Comparison of ENCODE assay signal across 9 cellular contexts in the genomic region with DNA sequence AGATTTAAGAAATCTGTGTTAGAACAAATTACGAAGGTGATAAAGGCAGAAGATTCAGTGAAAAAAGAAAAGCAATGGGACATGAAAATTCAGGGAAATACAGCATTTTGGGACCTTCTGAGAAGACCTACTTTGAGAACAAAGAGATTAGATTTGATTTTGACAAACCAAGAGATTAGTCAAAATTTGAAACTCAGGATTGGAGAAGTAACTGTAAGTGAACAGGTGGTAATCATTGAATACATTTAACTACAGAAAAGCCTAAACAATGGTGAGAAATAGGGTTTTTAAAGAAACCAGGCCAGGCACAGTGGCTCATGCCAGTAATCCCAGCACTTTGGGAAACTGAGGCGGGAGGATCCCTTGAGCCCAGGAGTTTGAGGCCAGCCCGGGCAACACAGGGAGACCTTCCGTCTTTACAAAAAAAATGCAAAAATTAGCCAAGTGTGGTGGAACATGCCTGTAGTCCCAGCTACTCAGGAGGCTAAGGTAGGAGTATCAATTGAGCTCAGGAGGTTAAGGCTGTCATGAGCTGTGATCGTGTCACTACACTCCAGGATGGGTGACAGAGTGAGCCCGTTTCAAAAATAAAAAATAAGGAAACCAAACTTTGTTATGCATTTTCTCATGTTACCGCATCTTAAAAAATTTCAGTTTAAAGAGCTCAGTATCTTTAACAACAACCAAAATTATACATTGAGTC. TPM values are rescaled to one million over a fixed set of nuclear protein-coding genes. Genes with fewer than 3 reads are reported as not detected.
DNase-seq lines count a peak whose midpoint lies in the region; ATAC-seq and TF ChIP-seq lines count a peak whose summit lies in the region.
"Had no signal": no experiment of that assay in that cellular context is flagged by ENCODE, and none has a peak within 500 bp of the region (broad histone marks: within the 10 kb centered on the region; RNA-seq: fewer than 3 reads in every experiment).

No MANE protein-coding gene starts in this region.

- ATAC-seq in HG03378 (IDR thresholded peaks at IDR 0.05; ENCODE audit: unreplicated experiment) = peak; percentile 24

- no peak overlapping the region for H3K4me3 Mint-ChIP-seq in activated naive CD4-positive, alpha-beta T cell treated with anti-CD3 and anti-CD28 coated beads, Interleukin-2, amount 50 U/mL, for 24 hours
- no peak overlapping the region for H3K4me3 Mint-ChIP-seq in chondrocyte (ENCODE audit: unreplicated experiment)
- H3K4me3 Mint-ChIP-seq in mesothelial cell of epicardium = no peak overlapping the region
- H3K4me3 Mint-ChIP-seq: activated naive CD8-positive, alpha-beta T cell treated with anti-CD3 and anti-CD28 coated beads, Interleukin-2, amount 10 ng/mL, durations not matched to agents 7 days and 5 days had no signal

- no peaks in the 10 kb centered on the region for H3K36me3 ChIP-seq in tibial artery

- H3K27ac Mint-ChIP-seq in activated naive CD4-positive, alpha-beta T cell treated with anti-CD3 and anti-CD28 coated beads, Interleukin-2, amount 50 U/mL, for 24 hours = peak overlapping the region; percentile 65
- H3K27ac Mint-ChIP-seq in chondrocyte (ENCODE audit: unreplicated experiment) (peak overlapping the region; percentile 90), mesothelial cell of epicardium (no peak overlapping the region)
- H3K27ac Mint-ChIP-seq: activated naive CD8-positive, alpha-beta T cell treated with anti-CD3 and anti-CD28 coated beads, Interleukin-2, amount 10 ng/mL, durations not matched to agents 7 days and 5 days had no signal

- intact Hi-C loops in tibial artery (cut with DNase I; ENCODE audit: low total_unique reads) = no loop called here

- no peaks in the 10 kb centered on the region for H3K27me3 Mint-ChIP-seq in activated naive CD4-positive, alpha-beta T cell treated with anti-CD3 and anti-CD28 coated beads, Interleukin-2, amount 50 U/mL, for 24 hours
- H3K27me3 Mint-ChIP-seq in chondrocyte (ENCODE audit: low read depth) (no peaks in the 10 kb centered on the region), mesothelial cell of epicardium (ENCODE audit: low read depth) (no peaks in the 10 kb centered on the region)
- H3K27me3 Mint-ChIP-seq: activated naive CD8-positive, alpha-beta T cell treated with anti-CD3 and anti-CD28 coated beads, Interleukin-2, amount 10 ng/mL, durations not matched to agents 7 days and 5 days had no signal

- no peaks in the 10 kb centered on the region for H3K9me3 ChIP-seq in tibial artery

- peaks cover 13% of the 10 kb centered on the region for H3K4me1 Mint-ChIP-seq in activated naive CD4-positive, alpha-beta T cell treated with anti-CD3 and anti-CD28 coated beads, Interleukin-2, amount 50 U/mL, for 24 hours
- H3K4me1 Mint-ChIP-seq in chondrocyte (ENCODE audit: low read depth) (peaks cover 34% of the 10 kb centered on the region), mesothelial cell of epicardium (peaks cover 15% of the 10 kb centered on the region)

- peaks cover 0 to 22% (median 7%) of the 10 kb centered on the region in 4 donors for H3K4me1 ChIP-seq in tibial artery

- DNase-seq in activated naive CD4-positive, alpha-beta T cell treated with anti-CD3 and anti-CD28 coated beads, Interleukin-2, amount 50 U/mL, for 16 hours = no peak
- DNase-seq in chondrocyte (ENCODE audit: low spot score) (no peak), tibial artery (no peak), NOMO-1 treated with DMSO at 0.1 percent for 48 hours (lab: John Stamatoyannopoulos, UW; ENCODE audit: unreplicated experiment) (no peak), mesothelial cell of epicardium (ENCODE audit: low spot score in 2 of 2, unreplicated experiment in 2 of 2) (no peak), GM19240 (ENCODE audit: insufficient read length, low spot score) (no peak)
- DNase-seq: activated naive CD8-positive, alpha-beta T cell treated with anti-CD3 and anti-CD28 coated beads, Interleukin-2, amount 10 ng/mL, durations not matched to agents 7 days and 5 days had no signal

- H3K4me3 ChIP-seq in tibial artery = no peak overlapping the region

- no peaks in the 10 kb centered on the region for H3K9me3 Mint-ChIP-seq in activated naive CD4-positive, alpha-beta T cell treated with anti-CD3 and anti-CD28 coated beads, Interleukin-2, amount 50 U/mL, for 24 hours
- H3K9me3 Mint-ChIP-seq in chondrocyte (ENCODE audit: low read depth) (peaks cover 9% of the 10 kb centered on the region), mesothelial cell of epicardium (peaks cover 19% of the 10 kb centered on the region)
- H3K9me3 Mint-ChIP-seq: activated naive CD8-positive, alpha-beta T cell treated with anti-CD3 and anti-CD28 coated beads, Interleukin-2, amount 10 ng/mL, durations not matched to agents 7 days and 5 days had no signal

- H3K36me3 Mint-ChIP-seq in activated naive CD4-positive, alpha-beta T cell treated with anti-CD3 and anti-CD28 coated beads, Interleukin-2, amount 50 U/mL, for 24 hours = no peaks in the 10 kb centered on the region
- H3K36me3 Mint-ChIP-seq in chondrocyte (ENCODE audit: low read depth) = no peaks in the 10 kb centered on the region
- peaks cover 2% of the 10 kb centered on the region for H3K36me3 Mint-ChIP-seq in mesothelial cell of epicardium
- H3K36me3 Mint-ChIP-seq: activated naive CD8-positive, alpha-beta T cell treated with anti-CD3 and anti-CD28 coated beads, Interleukin-2, amount 10 ng/mL, durations not matched to agents 7 days and 5 days had no signal

- TF ChIP-seq CTCF in chondrocyte (IDR thresholded peaks at IDR 0.05) (no peak), tibial artery (IDR thresholded peaks at IDR 0.05) (no peak), mesothelial cell of epicardium (IDR thresholded peaks at IDR 0.05; ENCODE audit: unreplicated experiment) (no peak)

- no peaks in the 10 kb centered on the region for H3K27me3 ChIP-seq in tibial artery

- H3K27ac ChIP-seq in tibial artery = peak overlapping the region; percentile 23 to 30

RNA-seq across cellular contexts. Expression of gene SAV1, which starts 8.9 kb away (rescaled TPM):
- total RNA-seq in chondrocyte = 25.1 to 29.6 TPM (median 28.2 TPM) in 3 replicates
- total RNA-seq in mesothelial cell of epicardium = 29.9 to 33.5 TPM (median 31.7 TPM) in 3 replicates
